ENCODE assay signal across 8 cellular contexts in genomic region chr7:148987010-148987750, GRCh38. TPM values are rescaled to one million over a fixed set of nuclear protein-coding genes. Genes with fewer than 3 reads are reported as not detected.
DNase-seq lines count a peak whose midpoint lies in the region; ATAC-seq, FAIRE-seq and TF ChIP-seq lines count a peak whose summit lies in the region.

No MANE protein-coding gene starts in this region.

- H3K4me1 ChIP-seq in keratinocyte (ENCODE audit: control insufficient read depth, extremely low read depth, insufficient read depth, low read length): peaks cover 31% of the 10 kb centered on the region

- no peaks in the 10 kb centered on the region for H3K9me1 ChIP-seq in keratinocyte (ENCODE audit: control insufficient read depth, extremely low read depth, insufficient read depth, low read length)

- peak overlapping the region; percentile 80 for H3K27ac ChIP-seq in keratinocyte (ENCODE audit: control insufficient read depth, insufficient read depth, low read length)

- TF ChIP-seq CTCF in AG09319 (IDR thresholded peaks at IDR 0.05; ENCODE audit: low read depth, low read length): no peak
- TF ChIP-seq CTCF in keratinocyte (optimal IDR thresholded peaks at IDR 0.05 in 1 of 3, IDR thresholded peaks at IDR 0.05 in 1 of 3, conservative IDR thresholded peaks at IDR 0.05 in 1 of 3; ENCODE audit: extremely low read depth in 1 of 3, insufficient read depth in 2 of 3, low read length in 3 of 3): no peak

- H3K9me3 ChIP-seq in keratinocyte (ENCODE audit: control insufficient read depth, low read depth, low read length): no peaks in the 10 kb centered on the region

- no peaks in the 10 kb centered on the region for H4K20me1 ChIP-seq in keratinocyte (ENCODE audit: control insufficient read depth, extremely low read depth, insufficient read depth, low read length)

- peaks cover 8% of the 10 kb centered on the region for H3K27me3 ChIP-seq in keratinocyte (ENCODE audit: control insufficient read depth, extremely low read depth, insufficient read depth, low read length)

- DNase-seq in AG09319 (ENCODE audit: extremely low read depth, low read depth): peak; percentile 69
- DNase-seq in NCI-H345 (lab: John Stamatoyannopoulos, UW): peak; percentile 90
- DNase-seq in activated CD4-positive, CD25-positive, alpha-beta regulatory T cell treated with anti-CD3 and anti-CD28 coated beads, Interleukin-2, amount 50 U/mL, for 16 hours (ENCODE audit: low read depth, low spot score): peak; percentile 70
- DNase-seq in cerebellar cortex (ENCODE audit: low spot score): peak; percentile 98
- DNase-seq in keratinocyte (ENCODE audit: low read depth, low spot score): peak; percentile 77
- peak; percentile 86 for DNase-seq in stimulated activated CD4-positive, alpha-beta T cell treated with anti-CD3 and anti-CD28 coated beads, Interleukin-15, amount 100 ng/mL, for 24 hours

- H3K4me2 ChIP-seq in keratinocyte (ENCODE audit: control insufficient read depth, extremely low read depth, insufficient read depth, low read depth, low read length): peak overlapping the region; percentile 88

- H3K4me3 ChIP-seq in keratinocyte (ENCODE audit: control insufficient read depth in 2 of 3, extremely low read depth in 1 of 3, insufficient read depth in 2 of 3, low read depth in 1 of 3, low read length in 3 of 3): peak overlapping the region; percentile 52 to 93 (median 79)

- dilution Hi-C loops in keratinocyte (cut with MboI; ENCODE audit: extremely low pct_ligation_motif_present, low sequenced_read_pairs): no loop called here

- peak; percentile 87 for ATAC-seq in GM19025 (IDR thresholded peaks at IDR 0.05; ENCODE audit: low read depth, unreplicated experiment)
- ATAC-seq in HG03280 (IDR thresholded peaks at IDR 0.05; ENCODE audit: unreplicated experiment): peak; percentile 86

- H3K79me2 ChIP-seq in keratinocyte (ENCODE audit: control insufficient read depth, insufficient read depth, low read length): no peaks in the 10 kb centered on the region

- peak overlapping the region; percentile 74 for H3K9ac ChIP-seq in keratinocyte (ENCODE audit: control insufficient read depth, extremely low read depth, insufficient read depth, low read length)

- FAIRE-seq in keratinocyte (lab: Jason Lieb, UNC): peak; percentile 43

- H3K36me3 ChIP-seq in keratinocyte (ENCODE audit: control insufficient read depth in 2 of 2, extremely low read depth in 1 of 2, insufficient read depth in 2 of 2, low read length in 2 of 2): no peaks in the 10 kb centered on the region

- peak overlapping the region; percentile 84 for H2AFZ ChIP-seq in keratinocyte (ENCODE audit: control insufficient read depth, low read length)

RNA-seq across cellular contexts. Expression of gene PDIA4, which starts 41.1 kb away (rescaled TPM):
- polyA plus RNA-seq in keratinocyte: 97.1 to 270 TPM (median 145 TPM) in 3 replicates
- polyA plus RNA-seq in keratinocyte (2011; ENCODE audit: low read depth): 68.3 TPM
- polyA plus RNA-seq in keratinocyte (2011; cell fraction: cytosol; rRNA removed): 51.5 and 52.7 TPM in 2 replicates
- 143 and 148 TPM in 2 replicates for polyA plus RNA-seq in keratinocyte (2011; cell fraction: nucleus; rRNA removed)
- polyA plus RNA-seq in keratinocyte (2012; ENCODE audit: low replicate concordance): 62.5 and 209 TPM in 2 replicates
- polyA minus RNA-seq in keratinocyte: 103 to 122 TPM (median 112 TPM) in 3 replicates
- 85.0 TPM for polyA minus RNA-seq in keratinocyte (2011; cell fraction: cytosol; rRNA and poly(A)+ RNA removed)
- 106 and 149 TPM in 2 replicates for polyA minus RNA-seq in keratinocyte (2011; cell fraction: nucleus; rRNA and poly(A)+ RNA removed)

Comparison
In these comparisons a context has a peak if more than half of its experiments do, and no peak if none do; other contexts are left out.
1. Peak in every context shown above with its lines: DNase-seq, ATAC-seq, H3K4me3 ChIP-seq and H3K27ac ChIP-seq.